Comparison of ENCODE assay signal across 8 cellular contexts in the genomic region with DNA sequence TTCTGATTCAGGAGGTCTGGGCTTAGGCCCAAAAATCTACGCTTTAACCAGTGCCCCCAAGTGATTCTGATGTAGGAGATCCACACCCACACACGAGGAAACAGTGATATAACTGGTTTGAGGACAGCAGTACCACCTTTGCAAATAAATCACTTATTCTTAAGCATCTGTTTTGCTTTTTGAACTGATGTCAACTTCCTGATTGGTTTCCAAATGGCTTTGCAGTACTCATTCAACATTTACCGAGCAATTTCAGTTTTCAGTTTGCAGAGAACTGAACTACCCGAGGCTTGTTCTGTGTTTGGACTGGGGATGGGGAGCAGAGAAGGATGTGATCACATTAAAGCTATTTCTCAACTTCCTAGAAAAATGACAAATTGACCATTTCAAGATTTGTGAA. TPM values are rescaled to one million over a fixed set of nuclear protein-coding genes. Genes with fewer than 3 reads are reported as not detected.
DNase-seq lines count a peak whose midpoint lies in the region; ATAC-seq and TF ChIP-seq lines count a peak whose summit lies in the region.

No MANE protein-coding gene starts in this region.

- peaks cover 3 to 4% of the 10 kb centered on the region in 2 experiments; a peak in 1 of 4 replicates for H3K4me1 ChIP-seq in SK-N-SH (ENCODE audit: control insufficient read depth in 1 of 2, insufficient read depth in 2 of 2, low read depth in 1 of 2, low read length in 1 of 2)

- intact Hi-C loops in activated T-helper 1 cell treated with anti-CD3 and anti-CD28 coated beads, Interleukin-12 subunit alpha, Interleukin-12 subunit beta, Interleukin-2, Interleukin-4 antibody, amounts not matched to agents 30 ng/mL and 10 ng/mL and 1 ng/mL, durations not matched to agents 14 hours and 24 hours and 36 hours (cut with micrococcal nuclease): loop anchor here (5.0 kb wide), 3 partner anchors 237 to 762 kb away; a partner anchor contains a TSS

- peak overlapping the region; percentile 99; the same call in 1 of the 2 replicates for H2AFZ ChIP-seq in SK-N-SH (ENCODE audit: low read depth)

- H3F3A ChIP-seq in SK-N-SH (replicated peaks; ENCODE audit: insufficient read depth): peaks cover 4% of the 10 kb centered on the region

- peaks cover 2 to 7% of the 10 kb centered on the region in 2 experiments for H3K36me3 ChIP-seq in SK-N-SH (replicated peaks in 1 of 2; ENCODE audit: control insufficient read depth in 1 of 2, insufficient read depth in 2 of 2, low read length in 1 of 2)

- no peaks in the 10 kb centered on the region for H3K9me2 ChIP-seq in SK-N-SH

- H3K27me3 ChIP-seq in SK-N-SH (ENCODE audit: insufficient read depth): no peaks in the 10 kb centered on the region

- no peak overlapping the region for H3K4me2 ChIP-seq in SK-N-SH

- H3K9ac ChIP-seq in SK-N-SH: no peak overlapping the region

- H3K27ac Mint-ChIP-seq in activated T-helper 1 cell treated with anti-CD3 and anti-CD28 coated beads, Interleukin-12 subunit alpha, Interleukin-12 subunit beta, Interleukin-2, Interleukin-4 antibody, amounts not matched to agents 30 ng/mL and 10 ng/mL and 1 ng/mL, durations not matched to agents 14 hours and 24 hours and 36 hours: peak overlapping the region; percentile 84
- H3K27ac Mint-ChIP-seq in stimulated activated naive CD8-positive, alpha-beta T cell treated with anti-CD3 and anti-CD28 coated beads, Interleukin-15, amount 100 ng/mL, for 72 hours: peak overlapping the region in 1 of 2 donors; percentile 8

- TF ChIP-seq CTCF in SK-N-SH (IDR thresholded peaks at IDR 0.05): no peak

- 95% methylated on average over 4 of the region's 4 CpGs for WGBS in SK-N-SH (ENCODE audit: low lambda C conversion rate)

- H3K79me2 ChIP-seq in SK-N-SH (ENCODE audit: insufficient read depth): peaks cover 6% of the 10 kb centered on the region; the same call in 1 of the 2 replicates

- H3K4me1 Mint-ChIP-seq in activated T-helper 1 cell treated with anti-CD3 and anti-CD28 coated beads, Interleukin-12 subunit alpha, Interleukin-12 subunit beta, Interleukin-2, Interleukin-4 antibody, amounts not matched to agents 30 ng/mL and 10 ng/mL and 1 ng/mL, durations not matched to agents 14 hours and 24 hours and 36 hours (ENCODE audit: low read depth): peaks cover 28% of the 10 kb centered on the region
- H3K4me1 Mint-ChIP-seq in stimulated activated naive CD8-positive, alpha-beta T cell treated with anti-CD3 and anti-CD28 coated beads, Interleukin-15, amount 100 ng/mL, for 72 hours: peaks cover 23% of the 10 kb centered on the region

- no peak for TF ChIP-seq EP300 in SK-N-SH (IDR thresholded peaks at IDR 0.05; ENCODE audit: borderline replicate concordance in 1 of 2, low read depth in 1 of 2, low read length in 1 of 2)

- no peaks in the 10 kb centered on the region for H4K20me1 ChIP-seq in SK-N-SH (ENCODE audit: insufficient read depth)

- no peak for TF ChIP-seq RAD21 in SK-N-SH (IDR thresholded peaks at IDR 0.05; ENCODE audit: low read length)

- peaks cover 4% of the 10 kb centered on the region for H3K27me3 Mint-ChIP-seq in activated T-helper 1 cell treated with anti-CD3 and anti-CD28 coated beads, Interleukin-12 subunit alpha, Interleukin-12 subunit beta, Interleukin-2, Interleukin-4 antibody, amounts not matched to agents 30 ng/mL and 10 ng/mL and 1 ng/mL, durations not matched to agents 14 hours and 24 hours and 36 hours (ENCODE audit: insufficient read depth)
- no peaks in the 10 kb centered on the region for H3K27me3 Mint-ChIP-seq in stimulated activated naive CD8-positive, alpha-beta T cell treated with anti-CD3 and anti-CD28 coated beads, Interleukin-15, amount 100 ng/mL, for 72 hours

- H3K9me3 Mint-ChIP-seq in activated T-helper 1 cell treated with anti-CD3 and anti-CD28 coated beads, Interleukin-12 subunit alpha, Interleukin-12 subunit beta, Interleukin-2, Interleukin-4 antibody, amounts not matched to agents 30 ng/mL and 10 ng/mL and 1 ng/mL, durations not matched to agents 14 hours and 24 hours and 36 hours: no peaks in the 10 kb centered on the region
- H3K9me3 Mint-ChIP-seq in stimulated activated naive CD8-positive, alpha-beta T cell treated with anti-CD3 and anti-CD28 coated beads, Interleukin-15, amount 100 ng/mL, for 72 hours: no peaks in the 10 kb centered on the region

- H3K4me3 ChIP-seq in SK-N-SH (ENCODE audit: low read depth in 2 of 2, low read length in 1 of 2): no peak overlapping the region

- POLR2A ChIA-PET in SK-N-SH (lab: Yijun Ruan, JAX): no interaction called here

- H3K9me3 ChIP-seq in SK-N-SH: no peaks in the 10 kb centered on the region

- H3K36me3 Mint-ChIP-seq in activated T-helper 1 cell treated with anti-CD3 and anti-CD28 coated beads, Interleukin-12 subunit alpha, Interleukin-12 subunit beta, Interleukin-2, Interleukin-4 antibody, amounts not matched to agents 30 ng/mL and 10 ng/mL and 1 ng/mL, durations not matched to agents 14 hours and 24 hours and 36 hours (ENCODE audit: low read depth): peaks cover 6% of the 10 kb centered on the region

- H3K4me3 Mint-ChIP-seq in activated T-helper 1 cell treated with anti-CD3 and anti-CD28 coated beads, Interleukin-12 subunit alpha, Interleukin-12 subunit beta, Interleukin-2, Interleukin-4 antibody, amounts not matched to agents 30 ng/mL and 10 ng/mL and 1 ng/mL, durations not matched to agents 14 hours and 24 hours and 36 hours: peak overlapping the region; percentile 84
- H3K4me3 Mint-ChIP-seq in stimulated activated naive CD8-positive, alpha-beta T cell treated with anti-CD3 and anti-CD28 coated beads, Interleukin-15, amount 100 ng/mL, for 72 hours: peak overlapping the region; percentile 72 to 91

- DNase-seq in SK-N-SH (no peak), glomerular visceral epithelial cell (ENCODE audit: extremely low spot score) (no peak), H4 (ENCODE audit: low spot score) (no peak), NCI-H1092 (lab: John Stamatoyannopoulos, UW) (no peak)
- no peak for DNase-seq in activated T-helper 1 cell treated with anti-CD3 and anti-CD28 coated beads, Interleukin-12 subunit alpha, Interleukin-12 subunit beta, Interleukin-2, Interleukin-4 antibody, amounts not matched to agents 30 ng/mL and 10 ng/mL and 1 ng/mL, durations not matched to agents 14 hours and 24 hours and 36 hours (ENCODE audit: low spot score)
- peak in 1 of 2 donors; percentile 30 for DNase-seq in stimulated activated naive CD8-positive, alpha-beta T cell treated with anti-CD3 and anti-CD28 coated beads, Interleukin-15, amount 100 ng/mL, for 72 hours

- CTCF ChIA-PET in SK-N-SH (lab: Yijun Ruan, JAX): interaction anchor here (0.8 to 1.5 kb wide), 3 partner anchors 11 to 36 kb away, joined by 3 to 4 read pairs (median 3); no protein-coding TSS in a partner anchor

- ATAC-seq in SK-N-SH treated with all-trans-retinoic acid at 6 μM for 48 hours (no peak), HG03103 (IDR thresholded peaks at IDR 0.05; ENCODE audit: low read depth, unreplicated experiment) (peak; percentile 16)
- peak; percentile 52 for ATAC-seq in stimulated activated naive CD8-positive, alpha-beta T cell treated with anti-CD3 and anti-CD28 coated beads, Interleukin-15, amount 100 ng/mL, for 72 hours

- no peak overlapping the region for H3K27ac ChIP-seq in SK-N-SH (ENCODE audit: low read depth in 2 of 2, low read length in 1 of 2)

TF ChIP-seq in SK-N-SH, 30 proteins besides CTCF, POLR2A, EP300 and RAD21 (continues in another document):
- no peak for TF ChIP-seq GABPA (IDR thresholded peaks at IDR 0.05; ENCODE audit: low read depth)
- TF ChIP-seq, protein P1, sequence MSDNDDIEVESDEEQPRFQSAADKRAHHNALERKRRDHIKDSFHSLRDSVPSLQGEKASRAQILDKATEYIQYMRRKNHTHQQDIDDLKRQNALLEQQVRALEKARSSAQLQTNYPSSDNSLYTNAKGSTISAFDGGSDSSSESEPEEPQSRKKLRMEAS (IDR thresholded peaks at IDR 0.05; ENCODE audit: low read depth): no peak
- no peak for TF ChIP-seq RCOR1 (IDR thresholded peaks at IDR 0.05; ENCODE audit: low read length)
- TF ChIP-seq, protein P2, sequence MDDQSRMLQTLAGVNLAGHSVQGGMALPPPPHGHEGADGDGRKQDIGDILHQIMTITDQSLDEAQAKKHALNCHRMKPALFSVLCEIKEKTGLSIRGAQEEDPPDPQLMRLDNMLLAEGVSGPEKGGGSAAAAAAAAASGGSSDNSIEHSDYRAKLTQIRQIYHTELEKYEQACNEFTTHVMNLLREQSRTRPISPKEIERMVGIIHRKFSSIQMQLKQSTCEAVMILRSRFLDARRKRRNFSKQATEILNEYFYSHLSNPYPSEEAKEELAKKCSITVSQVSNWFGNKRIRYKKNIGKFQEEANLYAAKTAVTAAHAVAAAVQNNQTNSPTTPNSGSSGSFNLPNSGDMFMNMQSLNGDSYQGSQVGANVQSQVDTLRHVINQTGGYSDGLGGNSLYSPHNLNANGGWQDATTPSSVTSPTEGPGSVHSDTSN (IDR thresholded peaks at IDR 0.05): no peak
- TF ChIP-seq ELF1 (IDR thresholded peaks at IDR 0.05): no peak
- no peak for TF ChIP-seq POLR2AphosphoS5 (IDR thresholded peaks at IDR 0.05; ENCODE audit: low read depth, low read length)

TF ChIP-seq in SK-N-SH treated with all-trans-retinoic acid at 6 μM for 48 hours, 23 proteins besides CTCF, POLR2A, EP300 and RAD21:
- TF ChIP-seq PPARA (CRISPR knock-in tag; IDR thresholded peaks at IDR 0.05; ENCODE audit: borderline replicate concordance) (no peak), RARB (CRISPR knock-in tag; IDR thresholded peaks at IDR 0.05) (no peak), CSDC2 (CRISPR knock-in tag; IDR thresholded peaks at IDR 0.05) (no peak), TOX (CRISPR knock-in tag; IDR thresholded peaks at IDR 0.05; ENCODE audit: borderline replicate concordance) (no peak), ESRRG (CRISPR knock-in tag; IDR thresholded peaks at IDR 0.05) (no peak), ISL1 (CRISPR knock-in tag; IDR thresholded peaks at IDR 0.05) (no peak)
- TF ChIP-seq, protein P3, sequence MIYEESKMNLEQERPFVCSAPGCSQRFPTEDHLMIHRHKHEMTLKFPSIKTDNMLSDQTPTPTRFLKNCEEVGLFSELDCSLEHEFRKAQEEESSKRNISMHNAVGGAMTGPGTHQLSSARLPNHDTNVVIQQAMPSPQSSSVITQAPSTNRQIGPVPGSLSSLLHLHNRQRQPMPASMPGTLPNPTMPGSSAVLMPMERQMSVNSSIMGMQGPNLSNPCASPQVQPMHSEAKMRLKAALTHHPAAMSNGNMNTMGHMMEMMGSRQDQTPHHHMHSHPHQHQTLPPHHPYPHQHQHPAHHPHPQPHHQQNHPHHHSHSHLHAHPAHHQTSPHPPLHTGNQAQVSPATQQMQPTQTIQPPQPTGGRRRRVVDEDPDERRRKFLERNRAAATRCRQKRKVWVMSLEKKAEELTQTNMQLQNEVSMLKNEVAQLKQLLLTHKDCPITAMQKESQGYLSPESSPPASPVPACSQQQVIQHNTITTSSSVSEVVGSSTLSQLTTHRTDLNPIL (CRISPR knock-in tag; IDR thresholded peaks at IDR 0.05; ENCODE audit: low read depth): no peak
TF ChIP-seq in SK-N-SH treated with all-trans-retinoic acid at 6 μM for 48 hours: peak in this region for 0.

RNA-seq across cellular contexts. Expression of a gene that starts 1.1 kb away (rescaled TPM):
- 16.8 and 21.7 TPM in 2 replicates for polyA plus RNA-seq in SK-N-SH (2012; rRNA removed)
- polyA plus RNA-seq in SK-N-SH (2012; cell fraction: cytosol; rRNA removed): 21.0 and 23.2 TPM in 2 replicates
- 8.8 and 20.0 TPM in 2 replicates for polyA plus RNA-seq in SK-N-SH (2012; cell fraction: nucleus; rRNA removed)
- total RNA-seq in activated T-helper 1 cell treated with anti-CD3 and anti-CD28 coated beads, Interleukin-12 subunit alpha, Interleukin-12 subunit beta, Interleukin-2, Interleukin-4 antibody, amounts not matched to agents 30 ng/mL and 10 ng/mL and 1 ng/mL, durations not matched to agents 14 hours and 24 hours and 36 hours: 33.6 and 34.1 TPM in 2 replicates
- total RNA-seq in H4 (2014; rRNA removed; shearing (Covaris generic)): 34.4 and 45.7 TPM in 2 replicates
